ENCODE assay signal across 19 cellular contexts in genomic region chr10:17811466-17811865, GRCh38. TPM values are rescaled to one million over a fixed set of nuclear protein-coding genes. Genes with fewer than 3 reads are reported as not detected.
"Had no signal": no experiment of that assay in that cellular context is flagged by ENCODE, and none has a peak within 500 bp of the region (broad histone marks: within the 10 kb centered on the region; RNA-seq: fewer than 3 reads in every experiment).

No MANE protein-coding gene starts in this region.

- H3K9me3 ChIP-seq: colonic mucosa, mucosa of descending colon, pancreas had no signal

- H3K9me3 Mint-ChIP-seq: activated naive CD4-positive, alpha-beta T cell treated with anti-CD3 and anti-CD28 coated beads, Interleukin-2, amount 10 ng/mL, durations not matched to agents 7 days and 5 days; T-helper 1 cell treated with Interleukin-12 subunit alpha and Interleukin-12 subunit beta and Interleukin-4 antibody, amounts not matched to agents 30 μg/mL and 1 μg/mL, for 36 hours had no signal

- ATAC-seq: activated CD8-positive, alpha-beta memory T cell treated with anti-CD3 and anti-CD28 coated beads, Interleukin-2, amount 10 ng/mL, durations not matched to agents 7 days and 5 days; left cardiac atrium; mucosa of descending colon; naive thymus-derived CD8-positive, alpha-beta T cell; pancreas had no signal

- H3K27ac Mint-ChIP-seq: activated CD8-positive, alpha-beta memory T cell treated with anti-CD3 and anti-CD28 coated beads, Interleukin-2, amount 10 ng/mL, durations not matched to agents 7 days and 5 days; activated naive CD4-positive, alpha-beta T cell treated with anti-CD3 and anti-CD28 coated beads, Interleukin-2, amount 10 ng/mL, durations not matched to agents 7 days and 5 days; naive thymus-derived CD8-positive, alpha-beta T cell; T-helper 1 cell treated with Interleukin-12 subunit alpha and Interleukin-12 subunit beta and Interleukin-4 antibody, amounts not matched to agents 30 μg/mL and 1 μg/mL, for 36 hours had no signal

- H3K4me1 ChIP-seq: colonic mucosa, pancreas had no signal

- H3K36me3 ChIP-seq: colonic mucosa, pancreas, WERI-Rb-1 had no signal

- H3K27me3 ChIP-seq: colonic mucosa, pancreas had no signal

- H3K27ac ChIP-seq: colonic mucosa, pancreas, skin epidermis, WERI-Rb-1 had no signal

- DNase-seq: activated CD4-positive, alpha-beta T cell treated with anti-CD3 and anti-CD28 coated beads, Interleukin-2, amount 50 U/mL, for 48 hours; activated CD8-positive, alpha-beta memory T cell treated with anti-CD3 and anti-CD28 coated beads, Interleukin-2, amount 10 ng/mL, durations not matched to agents 7 days and 5 days; activated naive CD4-positive, alpha-beta T cell treated with anti-CD3 and anti-CD28 coated beads, Interleukin-2, amount 10 ng/mL, durations not matched to agents 7 days and 5 days; activated T-cell treated with anti-CD3 and anti-CD28 coated beads, Interleukin-2, amount 50 U/mL, for 1 hour; caudate nucleus; colonic mucosa; effector CD4-positive, alpha-beta T cell; foreskin melanocyte; head of caudate nucleus; left cardiac atrium; mucosa of descending colon; naive thymus-derived CD8-positive, alpha-beta T cell; pancreas; stimulated activated CD4-positive, alpha-beta T cell treated with anti-CD3 and anti-CD28 coated beads, Interleukin-4, amount 100 ng/mL, for 4 hours; stimulated activated CD8-positive, alpha-beta memory T cell treated with anti-CD3 and anti-CD28 coated beads, Interleukin-4, amount 100 ng/mL, for 48 hours; stimulated activated naive CD4-positive, alpha-beta T cell treated with Interleukin-2 at 50 U/mL for 16 hours; WERI-Rb-1 had no signal

- H3K36me3 Mint-ChIP-seq: activated CD8-positive, alpha-beta memory T cell treated with anti-CD3 and anti-CD28 coated beads, Interleukin-2, amount 10 ng/mL, durations not matched to agents 7 days and 5 days; activated naive CD4-positive, alpha-beta T cell treated with anti-CD3 and anti-CD28 coated beads, Interleukin-2, amount 10 ng/mL, durations not matched to agents 7 days and 5 days; naive thymus-derived CD8-positive, alpha-beta T cell had no signal

- H3K4me3 ChIP-seq: mucosa of descending colon, pancreas had no signal

- FAIRE-seq: pancreas had no signal

RNA-seq across cellular contexts. Expression of gene MRC1, which starts 2.3 kb away (rescaled TPM):
- polyA plus RNA-seq: naive thymus-derived CD8-positive, alpha-beta T cell had no signal

RNA-seq across cellular contexts. Expression of gene TMEM236, which starts 59.5 kb away (rescaled TPM):
- polyA plus RNA-seq: naive thymus-derived CD8-positive, alpha-beta T cell had no signal
